In the genomic region with DNA sequence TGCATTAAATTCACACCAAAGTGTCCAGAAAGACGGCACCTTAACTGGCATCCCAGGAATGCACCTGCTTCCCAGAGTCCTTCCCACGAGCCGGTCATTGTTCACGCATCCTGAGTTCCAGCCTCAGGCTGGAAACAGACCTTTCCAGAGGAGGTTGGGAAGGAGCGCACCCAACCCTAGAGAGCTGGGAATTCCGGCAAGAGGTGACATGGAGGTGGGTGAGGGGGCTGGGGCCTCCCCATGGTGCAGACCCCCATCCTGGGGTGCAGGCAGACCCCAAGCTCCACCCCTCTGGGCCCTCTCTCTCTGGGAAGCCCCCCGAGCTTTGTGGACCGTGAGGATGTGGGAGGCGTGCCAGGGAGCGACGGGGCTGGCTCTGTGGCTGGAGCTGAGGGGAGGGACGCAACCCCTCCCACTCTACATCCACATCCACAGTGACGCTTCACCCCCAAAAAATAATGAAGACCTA, we compare ENCODE assay signal across 11 cellular contexts. TPM values are rescaled to one million over a fixed set of nuclear protein-coding genes. Genes with fewer than 3 reads are reported as not detected.
"Had no signal": no experiment of that assay in that cellular context is flagged by ENCODE, and none has a peak within 500 bp of the region (broad histone marks: within the 10 kb centered on the region; RNA-seq: fewer than 3 reads in every experiment).

No MANE protein-coding gene starts in this region.

- H3K4me3 ChIP-seq: lung had no signal

- DNase-seq: esophagus squamous epithelium had no signal

- H3K27ac ChIP-seq: tibial artery had no signal

- FAIRE-seq: islet of Langerhans had no signal

- H3K9me3 ChIP-seq: esophagus squamous epithelium, tibial artery had no signal

RNA-seq across cellular contexts. Expression of gene DPEP1, which starts 28.3 kb away (rescaled TPM):
- total RNA-seq: activated CD4-positive, alpha-beta T cell treated with anti-CD3 and anti-CD28 coated beads, Interleukin-2, amount 10 ng/mL, durations not matched to agents 24 days and 14 days; activated CD8-positive, alpha-beta T cell treated with anti-CD3 and anti-CD28 coated beads for 36 hours; activated naive CD8-positive, alpha-beta T cell treated with anti-CD3 and anti-CD28 coated beads, Interleukin-2, amount 10 ng/mL, durations not matched to agents 7 days and 5 days; activated T-helper 2 cell treated with anti-CD3 and anti-CD28 coated beads, Interferon-gamma antibody, Interleukin-2, Interleukin-4, amounts not matched to agents 10 μg/mL and 5 μg/mL and 100 μg/mL, durations not matched to agents 14 hours and 24 hours and 36 hours; cardiac septum; natural killer cell treated with Interleukin-12 subunit alpha and Interleukin-12 subunit beta and Interleukin-15 and Interleukin-18, amount 100 ng/mL, for 72 hours; skeletal muscle tissue had no signal
